In the genomic region with DNA sequence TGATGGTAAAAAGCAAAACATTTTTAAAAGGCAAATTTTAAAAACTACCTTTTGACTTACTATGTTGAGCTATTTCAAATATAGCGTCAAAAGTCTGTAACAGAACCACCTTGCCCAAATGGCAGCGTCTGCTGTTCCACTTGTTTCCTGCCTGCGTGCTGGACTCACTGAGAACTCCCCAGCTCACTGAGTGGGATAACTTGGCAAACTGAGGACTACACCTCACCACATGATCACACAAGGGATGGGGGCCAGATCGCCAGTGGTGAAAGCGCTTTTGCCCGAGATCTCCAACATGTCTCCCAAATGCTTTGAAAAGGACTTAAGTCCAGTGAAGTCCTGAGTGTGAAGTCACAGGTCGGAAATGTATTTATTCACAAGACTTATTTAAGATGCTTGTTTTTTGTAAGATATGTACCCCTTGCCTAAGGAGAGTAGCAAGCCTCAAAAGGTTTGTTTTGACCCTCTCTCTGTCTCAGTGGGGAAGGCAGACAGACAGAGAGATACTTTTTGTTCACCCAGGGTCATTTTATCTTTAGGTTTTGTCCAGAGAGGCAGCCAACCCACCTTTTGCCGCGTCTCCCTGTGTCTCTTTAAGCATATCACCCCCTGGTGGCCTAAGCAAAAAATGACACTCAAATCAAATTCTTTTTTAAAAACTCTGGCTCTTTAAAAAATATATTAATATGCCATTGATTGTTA, we compare ENCODE assay signal across 9 cellular contexts.
DNase-seq lines count a peak whose midpoint lies in the region; ATAC-seq, FAIRE-seq and TF ChIP-seq lines count a peak whose summit lies in the region.
"Had no signal": no experiment of that assay in that cellular context is flagged by ENCODE, and none has a peak within 500 bp of the region (broad histone marks: within the 10 kb centered on the region; RNA-seq: fewer than 3 reads in every experiment).

No MANE protein-coding gene starts in this region.

- H3K79me2 ChIP-seq in H9 (ENCODE audit: insufficient read depth, low read length) (no peaks in the 10 kb centered on the region), OCI-LY1 (ENCODE audit: insufficient read depth, low read length) (no peaks in the 10 kb centered on the region), endothelial cell of umbilical vein (ENCODE audit: control insufficient read depth, insufficient read depth, low read length) (no peaks in the 10 kb centered on the region)

- H2BK15ac ChIP-seq in H9 (ENCODE audit: low read depth, low read length), result no peak overlapping the region

- H3K36me3 Mint-ChIP-seq in H9 (ENCODE audit: insufficient read depth in 1 of 3, low read depth in 3 of 3), result no peaks in the 10 kb centered on the region

- H2AFZ ChIP-seq in H9 (ENCODE audit: low read length) (no peak overlapping the region), OCI-LY1 (ENCODE audit: low read length) (no peak overlapping the region), endothelial cell of umbilical vein (ENCODE audit: low read depth, low read length) (no peak overlapping the region)

- H3K27ac ChIP-seq in H9 (ENCODE audit: insufficient read length, low read depth, low read length) (no peak overlapping the region), OCI-LY1 (ENCODE audit: low read depth, low read length, poor library complexity, severe bottlenecking) (no peak overlapping the region), endothelial cell of umbilical vein (ENCODE audit: insufficient read depth, low read depth, low read length) (no peak overlapping the region)
- H3K27ac ChIP-seq: neutrophil had no signal

- H3K23ac ChIP-seq in H9 (ENCODE audit: insufficient read length, low read depth, low read length), result no peak overlapping the region

- H3K18ac ChIP-seq in H9 (ENCODE audit: insufficient read length, low read depth, low read length), result no peak overlapping the region

- no peak overlapping the region for H2AK5ac ChIP-seq in H9 (ENCODE audit: insufficient read length, low read length)

- H4K8ac ChIP-seq in H9 (replicated peaks; ENCODE audit: insufficient read length, low read depth, low read length), result no peak overlapping the region

- H3K4me2 ChIP-seq in H9 (ENCODE audit: insufficient read depth, insufficient read length, low read length), result no peak overlapping the region
- H3K4me2 ChIP-seq in OCI-LY1 (ENCODE audit: low read length), result peak overlapping the region; percentile 51
- no peak overlapping the region for H3K4me2 ChIP-seq in endothelial cell of umbilical vein (ENCODE audit: insufficient read depth, low read length)

- H3K4me3 ChIP-seq in OCI-LY1 (ENCODE audit: low read depth, low read length, poor library complexity, severe bottlenecking) (peak overlapping the region; percentile 46), endothelial cell of umbilical vein (replicated peaks in 1 of 3; ENCODE audit: insufficient read depth in 1 of 3, low read depth in 1 of 3, low read length in 3 of 3) (no peak overlapping the region)

- H3K79me1 ChIP-seq in H9 (ENCODE audit: insufficient read depth, low read depth, low read length, poor library complexity, severe bottlenecking), result no peaks in the 10 kb centered on the region

- no peaks in the 10 kb centered on the region for H3K36me3 ChIP-seq in OCI-LY1 (ENCODE audit: insufficient read depth, low read length)
- no peaks in the 10 kb centered on the region for H3K36me3 ChIP-seq in endothelial cell of umbilical vein (ENCODE audit: control insufficient read depth in 2 of 2, extremely low read depth in 1 of 2, insufficient read depth in 2 of 2, low read length in 2 of 2)
- H3K36me3 ChIP-seq: neutrophil had no signal

- no peaks in the 10 kb centered on the region for H4K20me1 ChIP-seq in H9 (ENCODE audit: control insufficient read depth, insufficient read depth, insufficient read length)
- no peaks in the 10 kb centered on the region for H4K20me1 ChIP-seq in OCI-LY1 (ENCODE audit: insufficient read depth, low read length)
- H4K20me1 ChIP-seq in endothelial cell of umbilical vein (replicated peaks; ENCODE audit: control insufficient read depth, extremely low read depth, insufficient read depth, low read length), result no peaks in the 10 kb centered on the region

- H2BK12ac ChIP-seq in H9 (ENCODE audit: insufficient read length, low read depth, low read length), result no peak overlapping the region

- H3K56ac ChIP-seq in H9 (ENCODE audit: insufficient read length, low read depth, low read length), result no peak overlapping the region

- CTCF ChIA-PET in endothelial cell of umbilical vein (lab: Charles Lee), result interaction anchor here (1.0 kb wide), 1 partner anchor 331 kb away, joined by 3 read pairs; no protein-coding TSS in a partner anchor

- H3K4ac ChIP-seq in H9 (ENCODE audit: low read depth, low read length), result no peak overlapping the region

- TF ChIP-seq POLR2A in endothelial cell of umbilical vein (IDR thresholded peaks at IDR 0.05; ENCODE audit: low read depth, low read length), result no peak

- 0 out of 7 replicates have a peak overlapping the region, but pooled peaks of 1 of the 3 experiments have one; percentile 50 for H3K27ac Mint-ChIP-seq in H9

- H3F3A ChIP-seq in OCI-LY1 (ENCODE audit: insufficient read depth, low read length), result no peaks in the 10 kb centered on the region

- no peaks in the 10 kb centered on the region for H3K27me3 Mint-ChIP-seq in H9 (ENCODE audit: low read depth)

- dilution Hi-C loops in endothelial cell of umbilical vein (cut with MboI; ENCODE audit: extremely low pct_ligation_motif_present, low sequenced_read_pairs), result no loop called here

- no peak overlapping the region for H2BK5ac ChIP-seq in H9 (ENCODE audit: insufficient read length, low read length)

- intact Hi-C loops in endothelial cell of umbilical vein (cut with micrococcal nuclease), result loop anchor here (1.0 to 10.0 kb wide), 4 partner anchors 71 to 527 kb away; no protein-coding TSS in a partner anchor

- no peak overlapping the region for H2BK120ac ChIP-seq in H9 (ENCODE audit: low read depth, low read length, poor library complexity, severe bottlenecking)

- ATAC-seq in HG03139 (IDR thresholded peaks at IDR 0.05; ENCODE audit: unreplicated experiment) (no peak), GM18511 (IDR thresholded peaks at IDR 0.05; ENCODE audit: unreplicated experiment) (no peak)

- DNase-seq in D721Med (ENCODE audit: insufficient read length, low spot score) (no peak), H9 (no peak), endothelial cell of umbilical vein (ENCODE audit: low read depth, low spot score) (peak; percentile 42), non-pigmented ciliary epithelial cell (ENCODE audit: low read depth) (peak; percentile 19), NCI-H187 treated with DMSO at 0.1 percent for 48 hours (lab: John Stamatoyannopoulos, UW) (no peak)

- no peaks in the 10 kb centered on the region for H3K9me2 ChIP-seq in OCI-LY1 (ENCODE audit: low read depth, low read length)

- H3K14ac ChIP-seq in H9 (ENCODE audit: insufficient read depth, low read length), result no peak overlapping the region

- peak; percentile 56 for TF ChIP-seq CTCF in D721Med (IDR thresholded peaks at IDR 0.05; ENCODE audit: insufficient read depth, missing control alignments)
- peak; percentile 82 for TF ChIP-seq CTCF in H9 (conservative IDR thresholded peaks at IDR 0.05)
- peak; percentile 66 for TF ChIP-seq CTCF in OCI-LY1 (IDR thresholded peaks at IDR 0.05; ENCODE audit: low read length)
- peak; percentile 45 to 60 for TF ChIP-seq CTCF in endothelial cell of umbilical vein (IDR thresholded peaks at IDR 0.05; ENCODE audit: extremely low read depth in 1 of 2, insufficient read depth in 1 of 2, low read depth in 1 of 2, low read length in 2 of 2)

- H3K9me3 ChIP-seq in H9 (ENCODE audit: control insufficient read depth, low read depth, low read length), result no peaks in the 10 kb centered on the region
- H3K9me3 ChIP-seq in OCI-LY1 (ENCODE audit: low read length), result no peaks in the 10 kb centered on the region
- no peaks in the 10 kb centered on the region for H3K9me3 ChIP-seq in endothelial cell of umbilical vein (replicated peaks; ENCODE audit: control insufficient read depth, insufficient read depth, low read length)
- H3K9me3 ChIP-seq: neutrophil had no signal

- no peaks in the 10 kb centered on the region for H3K23me2 ChIP-seq in H9 (ENCODE audit: insufficient read length, low read depth, low read length, poor library complexity, severe bottlenecking)

- H2BK20ac ChIP-seq in H9 (ENCODE audit: low read depth, low read length, poor library complexity, severe bottlenecking), result no peak overlapping the region

- H3K9me1 ChIP-seq in endothelial cell of umbilical vein (replicated peaks; ENCODE audit: control insufficient read depth, extremely low read depth, insufficient read depth, low read length), result no peaks in the 10 kb centered on the region

- no peaks in the 10 kb centered on the region for H3K9me3 Mint-ChIP-seq in H9

- H3T11ph ChIP-seq in H9 (ENCODE audit: low read length), result no peak overlapping the region

- POLR2A ChIA-PET in endothelial cell of umbilical vein (lab: Charles Lee), result no interaction called here

- no peak overlapping the region for H3K4me3 Mint-ChIP-seq in H9

- no peak overlapping the region for H4K91ac ChIP-seq in H9 (ENCODE audit: insufficient read length, low read depth, low read length)

- WGBS in H9 (ENCODE audit: extremely low coverage, insufficient read length, low lambda C conversion rate), result no CpG with 5 or more reads among the region's 9 CpGs

- H4K5ac ChIP-seq in H9 (ENCODE audit: insufficient read length, low read depth, low read length), result no peak overlapping the region

- H3K4me1 Mint-ChIP-seq in H9, result peaks cover 14 to 30% of the 10 kb centered on the region in 2 experiments

- no peaks in the 10 kb centered on the region for H3K4me1 ChIP-seq in H9 (ENCODE audit: insufficient read depth, low read length)
- H3K4me1 ChIP-seq in OCI-LY1 (ENCODE audit: insufficient read depth, low read length, severe bottlenecking), result peaks cover 32% of the 10 kb centered on the region
- no peaks in the 10 kb centered on the region for H3K4me1 ChIP-seq in endothelial cell of umbilical vein (ENCODE audit: control insufficient read depth, extremely low read depth, insufficient read depth, low read length)

- FAIRE-seq in D721Med (lab: Jason Lieb, UNC), result no peak
- FAIRE-seq in endothelial cell of umbilical vein (lab: Jason Lieb, UNC), result peak; percentile 78

- no TSS peak for BruUV-seq in endothelial cell of umbilical vein (replicated peaks; lab: Mats Ljungman, UMichigan)

- H3K27me3 ChIP-seq in H9 (ENCODE audit: insufficient read depth, low read length), result no peaks in the 10 kb centered on the region
- H3K27me3 ChIP-seq in OCI-LY1 (ENCODE audit: insufficient read depth, low read length), result no peaks in the 10 kb centered on the region
- H3K27me3 ChIP-seq in endothelial cell of umbilical vein (ENCODE audit: control insufficient read depth in 2 of 2, insufficient read depth in 2 of 2, low read length in 2 of 2), result no peaks in the 10 kb centered on the region

- H3K9ac ChIP-seq in H9 (ENCODE audit: extremely low read depth, insufficient read length, low read length) (no peak overlapping the region), OCI-LY1 (ENCODE audit: low read length) (no peak overlapping the region; the same call in 1 of the 2 replicates), endothelial cell of umbilical vein (replicated peaks; ENCODE audit: extremely low read depth, insufficient read depth, low read length) (no peak overlapping the region)

TF ChIP-seq in endothelial cell of umbilical vein, 7 proteins besides CTCF, POLR2A, EP300 and RAD21 (continues in another document):
- TF ChIP-seq, protein P1, sequence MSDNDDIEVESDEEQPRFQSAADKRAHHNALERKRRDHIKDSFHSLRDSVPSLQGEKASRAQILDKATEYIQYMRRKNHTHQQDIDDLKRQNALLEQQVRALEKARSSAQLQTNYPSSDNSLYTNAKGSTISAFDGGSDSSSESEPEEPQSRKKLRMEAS (IDR thresholded peaks at IDR 0.05; ENCODE audit: insufficient read depth, insufficient read length), result no peak

Comparison
In these comparisons a context has a peak if more than half of its experiments do, and no peak if none do; other contexts are left out.
1. DNase-seq: peak in endothelial cell of umbilical vein (single experiment) and non-pigmented ciliary epithelial cell (single experiment); none in D721Med (single experiment), H9 (single experiment) and NCI-H187 treated with DMSO at 0.1 percent for 48 hours (single experiment).
2. Peak in every context shown above with its lines, with median percentiles within 50 percentile points of each other: CTCF ChIP-seq.